14 cellular contexts compared by ENCODE assay signal in the genomic region with DNA sequence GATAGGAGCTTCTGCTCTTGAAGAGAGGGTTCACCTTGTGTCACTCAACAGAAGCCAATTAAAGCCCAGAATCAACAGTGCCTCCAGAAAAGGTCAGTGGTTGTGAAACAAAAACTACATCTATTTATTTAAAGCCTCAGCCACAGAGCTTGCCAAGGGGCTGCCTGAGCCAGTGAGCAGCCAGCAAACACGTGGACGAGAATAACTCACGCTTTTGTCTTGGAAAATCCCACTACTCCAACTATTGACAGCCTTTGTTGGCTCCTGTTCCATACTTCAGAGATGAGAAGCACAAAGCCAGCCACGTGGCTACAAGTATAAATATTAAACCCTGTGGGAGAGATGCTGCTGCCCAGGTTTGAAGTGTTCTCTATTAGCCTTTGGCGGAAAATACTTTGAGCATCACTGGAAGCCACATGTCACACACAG. TPM values are rescaled to one million over a fixed set of nuclear protein-coding genes. Genes with fewer than 3 reads are reported as not detected.
DNase-seq lines count a peak whose midpoint lies in the region; ATAC-seq and TF ChIP-seq lines count a peak whose summit lies in the region.
"Had no signal": no experiment of that assay in that cellular context is flagged by ENCODE, and none has a peak within 500 bp of the region (broad histone marks: within the 10 kb centered on the region; RNA-seq: fewer than 3 reads in every experiment).

No MANE protein-coding gene starts in this region.

- no peak for ATAC-seq in HG03460 (IDR thresholded peaks at IDR 0.05; ENCODE audit: unreplicated experiment)
- ATAC-seq: stimulated activated effector memory CD8-positive, alpha-beta T cell treated with anti-CD3 and anti-CD28 coated beads, Interleukin-12 subunit alpha, Interleukin-12 subunit beta, amount 100 ng/mL, for 72 hours had no signal

- intact Hi-C loops in prostate gland (cut with DNase I): no loop called here

- no peaks in the 10 kb centered on the region for H3K36me3 ChIP-seq in prostate gland
- no peaks in the 10 kb centered on the region for H3K36me3 ChIP-seq in WERI-Rb-1

- TF ChIP-seq POLR2A in prostate gland (IDR thresholded peaks at IDR 0.05): no peak

- H3K27me3 ChIP-seq in prostate gland (replicated peaks; ENCODE audit: insufficient read depth): no peaks in the 10 kb centered on the region
- H3K27me3 ChIP-seq in WERI-Rb-1 (ENCODE audit: insufficient read depth, low read depth, severe bottlenecking): no peaks in the 10 kb centered on the region

- H3K27ac ChIP-seq in prostate gland (no peak overlapping the region), WERI-Rb-1 (no peak overlapping the region)
- H3K27ac ChIP-seq: coronary artery had no signal

- H3K4me3 ChIP-seq in LNCaP clone FGC (ENCODE audit: low read depth, low read length): no peak overlapping the region
- no peak overlapping the region for H3K4me3 ChIP-seq in fibroblast of mammary gland (ENCODE audit: control insufficient read depth, low read depth, low read length)
- no peak overlapping the region for H3K4me3 ChIP-seq in prostate gland
- H3K4me3 ChIP-seq in WERI-Rb-1 (ENCODE audit: low read depth, low read length): no peak overlapping the region
- H3K4me3 ChIP-seq: coronary artery had no signal

- WGBS in prostate gland: 20% methylated on average over 5 of the region's 5 CpGs

- TF ChIP-seq CTCF in LNCaP clone FGC (IDR thresholded peaks at IDR 0.05; ENCODE audit: control insufficient read depth, extremely low read depth, insufficient read depth) (no peak), fibroblast of mammary gland (conservative IDR thresholded peaks at IDR 0.05; ENCODE audit: control insufficient read depth, insufficient read depth, low read depth, low read length) (no peak), prostate gland (IDR thresholded peaks at IDR 0.05) (no peak), WERI-Rb-1 (IDR thresholded peaks at IDR 0.05; ENCODE audit: low read depth, low read length) (no peak)

- H3K9me3 ChIP-seq in prostate gland (no peaks in the 10 kb centered on the region), WERI-Rb-1 (ENCODE audit: severe bottlenecking) (no peaks in the 10 kb centered on the region)

- H3K4me1 ChIP-seq in prostate gland (replicated peaks): no peaks in the 10 kb centered on the region

- DNase-seq in LNCaP clone FGC (ENCODE audit: low read depth): peak; percentile 26
- peak; percentile 35 for DNase-seq in NCI-H524 treated with DMSO at 0.1 percent for 48 hours (lab: John Stamatoyannopoulos, UW)
- DNase-seq in fibroblast of mammary gland (ENCODE audit: low read depth): peak; percentile 42
- peak; percentile 21 for DNase-seq in prostate gland (ENCODE audit: low spot score)
- DNase-seq in WERI-Rb-1: no peak
- no peak for DNase-seq in EL
- DNase-seq: activated CD4-positive, alpha-beta T cell treated with anti-CD3 and anti-CD28 coated beads, Interleukin-2, amount 50 U/mL, for 4 hours; activated gamma-delta T cell treated with Interleukin-2 at 50 U/mL for 16 hours; H7; occipital lobe; stimulated activated CD4-positive, alpha-beta T cell treated with anti-CD3 and anti-CD28 coated beads, Interleukin-1b, Interleukin-23, amount 100 ng/mL, for 48 hours had no signal

RNA-seq across cellular contexts. Expression of a gene that starts 10.3 kb away (rescaled TPM):
- total RNA-seq in prostate gland: 1 to 10 TPM in 1 of 2 donors, under 1 TPM in 1; 0.46 to 3.0 TPM

Comparison
In these comparisons a context has a peak if more than half of its experiments do, and no peak if none do; other contexts are left out.
1. DNase-seq: peak in LNCaP clone FGC (single experiment), NCI-H524 treated with DMSO at 0.1 percent for 48 hours (single experiment), fibroblast of mammary gland (single experiment) and prostate gland (single experiment); none in WERI-Rb-1 (single experiment) and EL (single experiment).